In genomic region chr11:94658386-94658785, GRCh38 we compare ENCODE assay signal across 1 cellular context.
TF ChIP-seq lines count a peak whose summit lies in the region.

No MANE protein-coding gene starts in this region.

TF ChIP-seq in H1, 55 proteins besides CTCF, POLR2A, EP300 and RAD21 (continued from another document):
- no peak for TF ChIP-seq CBX8 (IDR thresholded peaks at IDR 0.05; ENCODE audit: borderline replicate concordance, low read depth, low read length)
- TF ChIP-seq TCF12 (IDR thresholded peaks at IDR 0.05; ENCODE audit: low read depth, low read length): no peak
